ENCODE assay signal across 8 cellular contexts in genomic region chr6:16420715-16421461, GRCh38.
DNase-seq lines count a peak whose midpoint lies in the region; ATAC-seq and TF ChIP-seq lines count a peak whose summit lies in the region.

No MANE protein-coding gene starts in this region.

- peaks cover 47% of the 10 kb centered on the region for H3K4me1 Mint-ChIP-seq in activated naive CD4-positive, alpha-beta T cell treated with anti-CD3 and anti-CD28 coated beads, Interleukin-2, amount 10 ng/mL, durations not matched to agents 7 days and 5 days

- no peaks in the 10 kb centered on the region for H3K9me3 Mint-ChIP-seq in activated naive CD4-positive, alpha-beta T cell treated with anti-CD3 and anti-CD28 coated beads, Interleukin-2, amount 10 ng/mL, durations not matched to agents 7 days and 5 days

- no peak for TF ChIP-seq CTCF in GM12865 (IDR thresholded peaks at IDR 0.05; ENCODE audit: insufficient read depth, low read depth, low read length, missing control alignments)

- peak; percentile 73 for ATAC-seq in GM21529 (IDR thresholded peaks at IDR 0.05; ENCODE audit: unreplicated experiment)

- peak overlapping the region; percentile 94 for H3K27ac Mint-ChIP-seq in activated naive CD4-positive, alpha-beta T cell treated with anti-CD3 and anti-CD28 coated beads, Interleukin-2, amount 10 ng/mL, durations not matched to agents 7 days and 5 days

- H3K36me3 Mint-ChIP-seq in activated naive CD4-positive, alpha-beta T cell treated with anti-CD3 and anti-CD28 coated beads, Interleukin-2, amount 10 ng/mL, durations not matched to agents 7 days and 5 days = peaks cover 27% of the 10 kb centered on the region

- peak overlapping the region; percentile 44 for H3K4me3 ChIP-seq in GM12865 (ENCODE audit: low read depth, low read length)

- in situ Hi-C loops in KBM-7 (cut with MboI; ENCODE audit: low pct_unique_long_range_greater_than_20kb, low sequenced_read_pairs) = no loop called here

- CTCF ChIA-PET in activated naive CD4-positive, alpha-beta T cell treated with anti-CD3 and anti-CD28 coated beads, Interleukin-2, amount 10 ng/mL, durations not matched to agents 7 days and 5 days (lab: Charles Lee) = interaction anchor here (0.6 to 2.5 kb wide), 9 partner anchors 10 to 342 kb away, joined by 3 to 11 read pairs (median 3); no protein-coding TSS in a partner anchor

- no peaks in the 10 kb centered on the region for H3K27me3 Mint-ChIP-seq in activated naive CD4-positive, alpha-beta T cell treated with anti-CD3 and anti-CD28 coated beads, Interleukin-2, amount 10 ng/mL, durations not matched to agents 7 days and 5 days

- DNase-seq in GM12865 (ENCODE audit: low read depth) = peak; percentile 94
- DNase-seq in LHCN-M2 (ENCODE audit: low read depth) = peak; percentile 79
- peak; percentile 56 for DNase-seq in activated naive CD4-positive, alpha-beta T cell treated with anti-CD3 and anti-CD28 coated beads, Interleukin-2, amount 10 ng/mL, durations not matched to agents 7 days and 5 days
- DNase-seq in medulla oblongata (ENCODE audit: extremely low spot score) = peak; percentile 51
- DNase-seq in cerebellar cortex (ENCODE audit: low spot score) = no peak
- DNase-seq in KBM-7 = no peak
- DNase-seq in NCI-H146 treated with DMSO at 0.1 percent for 48 hours (lab: John Stamatoyannopoulos, UW; ENCODE audit: unreplicated experiment) = no peak

- peak overlapping the region; percentile 59 for H3K4me3 Mint-ChIP-seq in activated naive CD4-positive, alpha-beta T cell treated with anti-CD3 and anti-CD28 coated beads, Interleukin-2, amount 10 ng/mL, durations not matched to agents 7 days and 5 days

Comparison
In these comparisons a context has a peak if more than half of its experiments do, and no peak if none do; other contexts are left out.
1. DNase-seq: peak in GM12865 (single experiment), LHCN-M2 (single experiment), activated naive CD4-positive, alpha-beta T cell treated with anti-CD3 and anti-CD28 coated beads, Interleukin-2, amount 10 ng/mL, durations not matched to agents 7 days and 5 days (single experiment) and medulla oblongata (single experiment); none in cerebellar cortex (single experiment), KBM-7 (single experiment) and NCI-H146 treated with DMSO at 0.1 percent for 48 hours (single experiment).